Comparison of ENCODE assay signal across 13 cellular contexts in the genomic region with DNA sequence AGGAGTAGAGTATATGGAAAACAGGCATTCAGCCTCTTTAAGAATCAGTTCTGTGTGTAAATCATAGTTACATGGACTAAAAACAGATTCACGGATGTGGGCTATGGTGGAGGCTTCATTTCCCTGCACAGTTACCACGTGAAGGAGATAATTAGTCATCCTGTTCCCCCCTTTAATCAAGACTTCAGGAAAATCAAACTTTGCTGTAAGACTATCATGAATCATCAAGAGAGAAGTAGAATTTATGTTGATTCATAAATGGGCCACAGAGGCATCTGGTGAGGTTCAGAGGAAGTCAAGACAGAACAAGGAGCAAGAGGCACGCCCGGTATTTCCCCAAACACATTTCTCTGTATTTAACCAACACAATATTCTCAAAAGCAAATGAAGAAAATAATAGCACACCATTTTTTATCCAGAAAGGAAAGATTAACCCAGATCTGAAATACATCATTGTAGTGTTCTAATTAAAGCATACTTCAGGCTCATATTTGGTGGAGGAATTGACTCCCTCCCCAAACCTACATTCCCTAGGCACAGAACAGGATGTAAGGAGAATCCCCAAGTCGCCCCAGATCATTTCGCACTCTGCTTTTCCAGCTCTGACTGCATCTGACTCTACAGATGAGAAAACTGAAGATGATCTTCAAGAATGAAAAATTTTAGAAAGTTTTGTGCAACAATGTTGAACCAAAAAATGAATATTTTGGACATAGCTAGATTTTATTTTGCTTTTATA.
DNase-seq lines count a peak whose midpoint lies in the region; ATAC-seq, FAIRE-seq and TF ChIP-seq lines count a peak whose summit lies in the region.
"Had no signal": no experiment of that assay in that cellular context is flagged by ENCODE, and none has a peak within 500 bp of the region (broad histone marks: within the 10 kb centered on the region; RNA-seq: fewer than 3 reads in every experiment).

No MANE protein-coding gene starts in this region.

- peak overlapping the region; percentile 64 for H2AFZ ChIP-seq in keratinocyte (ENCODE audit: control insufficient read depth, low read length)

- peak overlapping the region; percentile 15 for H3K9ac ChIP-seq in keratinocyte (ENCODE audit: control insufficient read depth, extremely low read depth, insufficient read depth, low read length)

- POLR2A ChIA-PET in AG04449 (lab: Yijun Ruan, JAX): interaction anchor here (1.6 kb wide), 1 partner anchor 71 kb away, joined by 3 read pairs; no protein-coding TSS in a partner anchor

- peak overlapping the region; percentile 68 for H3K27ac ChIP-seq in keratinocyte (ENCODE audit: control insufficient read depth, insufficient read depth, low read length)
- H3K27ac ChIP-seq in adrenal gland: peak overlapping the region in 1 of 5 donors; percentile 11

- TF ChIP-seq CTCF in AG04449 (IDR thresholded peaks at IDR 0.05; ENCODE audit: insufficient read depth, low read length, missing control alignments): no peak
- no peak for TF ChIP-seq CTCF in keratinocyte (optimal IDR thresholded peaks at IDR 0.05 in 1 of 3, IDR thresholded peaks at IDR 0.05 in 1 of 3, conservative IDR thresholded peaks at IDR 0.05 in 1 of 3; ENCODE audit: extremely low read depth in 1 of 3, insufficient read depth in 2 of 3, low read length in 3 of 3)
- TF ChIP-seq CTCF in adrenal gland (IDR thresholded peaks at IDR 0.05): no peak

- H3K4me1 ChIP-seq in keratinocyte (ENCODE audit: control insufficient read depth, extremely low read depth, insufficient read depth, low read length): peaks cover 22% of the 10 kb centered on the region
- peaks cover 8 to 19% of the 10 kb centered on the region in 2 donors for H3K4me1 ChIP-seq in adrenal gland (replicated peaks in 1 of 2)

- TF ChIP-seq POLR2A in adrenal gland (IDR thresholded peaks at IDR 0.05): no peak

- H3K4me3 ChIP-seq in AG04449 (ENCODE audit: low read depth, low read length) (no peak overlapping the region), keratinocyte (ENCODE audit: control insufficient read depth in 2 of 3, extremely low read depth in 1 of 3, insufficient read depth in 2 of 3, low read depth in 1 of 3, low read length in 3 of 3) (no peak overlapping the region), adrenal gland (no peak overlapping the region)

- H4K20me1 ChIP-seq in keratinocyte (ENCODE audit: control insufficient read depth, extremely low read depth, insufficient read depth, low read length): no peaks in the 10 kb centered on the region

- H3K36me3 ChIP-seq in keratinocyte (ENCODE audit: control insufficient read depth in 2 of 2, extremely low read depth in 1 of 2, insufficient read depth in 2 of 2, low read length in 2 of 2): no peaks in the 10 kb centered on the region
- H3K36me3 ChIP-seq in adrenal gland (replicated peaks in 1 of 2): no peaks in the 10 kb centered on the region

- peak; percentile 94 for FAIRE-seq in keratinocyte (lab: Jason Lieb, UNC)
- FAIRE-seq: TTC549 had no signal

- H3K9me1 ChIP-seq in keratinocyte (ENCODE audit: control insufficient read depth, extremely low read depth, insufficient read depth, low read length): no peaks in the 10 kb centered on the region

- no peaks in the 10 kb centered on the region for H3K79me2 ChIP-seq in keratinocyte (ENCODE audit: control insufficient read depth, insufficient read depth, low read length)

- CTCF ChIA-PET in AG04449 (lab: Yijun Ruan, JAX): interaction anchor here (0.7 to 1.8 kb wide), 2 partner anchors 201 to 707 kb away, joined by 3 to 7 read pairs; no protein-coding TSS in a partner anchor

- DNase-seq in AG04449 (ENCODE audit: low read depth, low spot score) (peak; percentile 65), GM04503 (ENCODE audit: low read depth) (peak; percentile 81), amniotic epithelial cell (ENCODE audit: low read depth) (peak; percentile 97), keratinocyte (ENCODE audit: low read depth, low spot score) (peak; percentile 56), NCI-H446 (lab: John Stamatoyannopoulos, UW) (no peak), adrenal gland (no peak)
- DNase-seq: activated naive CD4-positive, alpha-beta T cell treated with anti-CD3 and anti-CD28 coated beads, Interleukin-2, amount 10 ng/mL, durations not matched to agents 7 days and 5 days; GOT3; PC-3 had no signal

- intact Hi-C loops in adrenal gland (cut with DNase I): no loop called here

- no peak for ATAC-seq in GM19467 (IDR thresholded peaks at IDR 0.05; ENCODE audit: unreplicated experiment)
- no peak for ATAC-seq in GM19397 (IDR thresholded peaks at IDR 0.05; ENCODE audit: unreplicated experiment)
- ATAC-seq: PC-3, sciatic nerve had no signal

- dilution Hi-C loops in keratinocyte (cut with MboI; ENCODE audit: extremely low pct_ligation_motif_present, low sequenced_read_pairs): no loop called here

- H3K4me2 ChIP-seq in keratinocyte (ENCODE audit: control insufficient read depth, extremely low read depth, insufficient read depth, low read depth, low read length): peak overlapping the region; percentile 63

- WGBS in adrenal gland, 4 donors: 52 to 60% (median 57%) methylated on average over 6 of the region's 6 CpGs

- H3K9me3 ChIP-seq in keratinocyte (ENCODE audit: control insufficient read depth, low read depth, low read length): no peaks in the 10 kb centered on the region
- no peaks in the 10 kb centered on the region for H3K9me3 ChIP-seq in adrenal gland (replicated peaks in 1 of 3)

- H3K27me3 ChIP-seq in keratinocyte (ENCODE audit: control insufficient read depth, extremely low read depth, insufficient read depth, low read length): no peaks in the 10 kb centered on the region
- no peaks in the 10 kb centered on the region for H3K27me3 ChIP-seq in adrenal gland

Comparison
In these comparisons a context has a peak if more than half of its experiments do, and no peak if none do; other contexts are left out.
1. DNase-seq: peak in AG04449 (single experiment), GM04503 (single experiment), amniotic epithelial cell (single experiment) and keratinocyte (single experiment); none in NCI-H446 (0 of 2) and adrenal gland (0 of 7).